1 cellular context compared by ENCODE assay signal in the genomic region with DNA sequence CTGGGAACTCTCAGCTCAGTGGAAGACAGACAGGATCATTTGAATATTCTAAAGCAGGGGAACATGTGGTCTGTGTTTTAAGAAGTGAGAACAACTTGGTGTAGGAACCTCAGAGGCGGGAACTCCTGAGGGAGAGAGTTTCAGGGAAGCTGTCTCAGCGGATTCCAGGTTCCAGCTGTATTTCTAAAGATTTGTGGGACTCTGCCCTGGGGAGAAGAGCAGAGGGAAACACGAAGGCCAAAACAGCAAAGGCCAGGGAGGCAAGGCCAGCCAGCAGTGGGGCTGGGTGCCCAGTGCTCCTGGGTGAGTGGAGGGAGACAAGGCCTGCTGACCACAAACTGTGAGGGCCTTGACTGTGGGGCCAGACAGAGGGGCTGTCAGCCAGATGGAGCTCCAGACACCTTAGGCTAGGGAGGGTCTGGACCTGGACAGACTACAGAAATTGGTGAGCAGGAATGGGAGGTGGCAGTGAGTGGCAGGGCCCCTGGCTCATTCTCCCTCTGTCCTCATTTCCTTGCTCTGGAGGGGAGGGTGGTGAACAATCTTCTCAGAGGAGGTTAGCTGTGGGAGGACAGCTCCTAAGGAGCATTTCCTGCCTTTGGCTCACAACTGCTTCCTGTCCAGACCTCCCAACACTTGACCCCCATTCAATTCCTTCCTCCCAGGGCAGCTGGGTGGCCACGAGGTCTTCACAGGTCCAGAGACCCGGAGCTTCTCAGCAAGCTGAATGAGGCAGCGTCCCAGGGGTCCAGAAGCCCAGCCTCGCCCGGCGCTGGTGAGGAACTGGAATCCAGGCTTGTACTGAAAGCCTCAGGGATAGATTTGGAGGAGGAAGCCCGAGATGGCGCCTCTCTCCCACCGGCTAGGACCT.
TF ChIP-seq lines count a peak whose summit lies in the region.

No MANE protein-coding gene starts in this region.

TF ChIP-seq in H1, 55 proteins besides CTCF, POLR2A, EP300 and RAD21:
- peak; percentile 38; the same call in 1 of the 2 replicates for TF ChIP-seq E2F6 (IDR thresholded peaks at IDR 0.05)
- TF ChIP-seq SAP30 (IDR thresholded peaks at IDR 0.05; ENCODE audit: insufficient read depth, insufficient replicate concordance, low read length) = no peak
- TF ChIP-seq RBBP5 (IDR thresholded peaks at IDR 0.05; ENCODE audit: borderline replicate concordance, low read depth, low read length) = no peak
- no peak for TF ChIP-seq RNF2 (IDR thresholded peaks at IDR 0.05; ENCODE audit: borderline replicate concordance, low read depth, low read length, missing control alignments, poor library complexity, severe bottlenecking)
- TF ChIP-seq SP4 (IDR thresholded peaks at IDR 0.05; ENCODE audit: low read length) = no peak
